ENCODE assay signal across 16 cellular contexts in genomic region chr7:27121656-27122055, GRCh38. TPM values are rescaled to one million over a fixed set of nuclear protein-coding genes. Genes with fewer than 3 reads are reported as not detected.
DNase-seq lines count a peak whose midpoint lies in the region; ATAC-seq, FAIRE-seq and TF ChIP-seq lines count a peak whose summit lies in the region.
"Had no signal": no experiment of that assay in that cellular context is flagged by ENCODE, and none has a peak within 500 bp of the region (broad histone marks: within the 10 kb centered on the region; RNA-seq: fewer than 3 reads in every experiment).

No MANE protein-coding gene starts in this region.

- peaks cover 0 to 17% (median 0%) of the 10 kb centered on the region in 5 experiments for H3K9me3 Mint-ChIP-seq in brain
- H3K9me3 Mint-ChIP-seq: effector memory CD8-positive, alpha-beta T cell; IgD-negative memory B cell had no signal

- FAIRE-seq in keratinocyte (lab: Jason Lieb, UNC), result no peak

- no peak overlapping the region for H2AFZ ChIP-seq in keratinocyte (ENCODE audit: control insufficient read depth, low read length)

- no peak for TF ChIP-seq EP300 in sigmoid colon (IDR thresholded peaks at IDR 0.05)

- intact Hi-C loops in sigmoid colon (cut with DNase I), result no loop called here
- intact Hi-C loops in spleen (cut with DNase I; ENCODE audit: low total_unique reads), result no loop called here

- ATAC-seq in GM21360 (IDR thresholded peaks at IDR 0.05; ENCODE audit: unreplicated experiment), result no peak
- ATAC-seq: effector memory CD8-positive, alpha-beta T cell had no signal

- H3K4me2 ChIP-seq in keratinocyte (ENCODE audit: control insufficient read depth, extremely low read depth, insufficient read depth, low read depth, low read length), result no peak overlapping the region

- H3K27ac ChIP-seq in keratinocyte (ENCODE audit: control insufficient read depth, insufficient read depth, low read length) (no peak overlapping the region), sigmoid colon (peak overlapping the region; percentile 72 to 99 (median 92)), spleen (peak overlapping the region in 3 of 8 donors; percentile 45 to 77 (median 57))
- H3K27ac ChIP-seq: cardiac muscle cell had no signal

- H3K27me3 ChIP-seq in keratinocyte (ENCODE audit: control insufficient read depth, extremely low read depth, insufficient read depth, low read length) (no peaks in the 10 kb centered on the region), sigmoid colon (no peaks in the 10 kb centered on the region), spleen (replicated peaks in 1 of 7) (no peaks in the 10 kb centered on the region)

- peaks cover 100% of the 10 kb centered on the region for H3K27me3 Mint-ChIP-seq in brain

- TF ChIP-seq CTCF in brain (conservative IDR thresholded peaks at IDR 0.05), result no peak
- TF ChIP-seq CTCF in keratinocyte (optimal IDR thresholded peaks at IDR 0.05 in 1 of 3, IDR thresholded peaks at IDR 0.05 in 1 of 3, conservative IDR thresholded peaks at IDR 0.05 in 1 of 3; ENCODE audit: extremely low read depth in 1 of 3, insufficient read depth in 2 of 3, low read length in 3 of 3), result no peak
- no peak for TF ChIP-seq CTCF in sigmoid colon (IDR thresholded peaks at IDR 0.05)
- no peak for TF ChIP-seq CTCF in GM20000 (IDR thresholded peaks at IDR 0.05; ENCODE audit: extremely low read depth, missing control alignments)
- no peak for TF ChIP-seq CTCF in spleen (IDR thresholded peaks at IDR 0.05 in 8 of 11, conservative IDR thresholded peaks at IDR 0.05 in 3 of 11)

- no peak overlapping the region for H3K4me3 ChIP-seq in keratinocyte (ENCODE audit: control insufficient read depth in 2 of 3, extremely low read depth in 1 of 3, insufficient read depth in 2 of 3, low read depth in 1 of 3, low read length in 3 of 3)
- H3K4me3 ChIP-seq in sigmoid colon, result peak overlapping the region in 2 of 4 donors; percentile 4 to 14
- peak overlapping the region in 4 of 8 donors; percentile 1 to 52 (median 24) for H3K4me3 ChIP-seq in spleen
- H3K4me3 ChIP-seq: cardiac muscle cell had no signal

- no peaks in the 10 kb centered on the region for H3K9me1 ChIP-seq in keratinocyte (ENCODE audit: control insufficient read depth, extremely low read depth, insufficient read depth, low read length)

- dilution Hi-C loops in keratinocyte (cut with MboI; ENCODE audit: extremely low pct_ligation_motif_present, low sequenced_read_pairs), result no loop called here

- H3K4me1 Mint-ChIP-seq in brain, result peaks cover 28% of the 10 kb centered on the region
- H3K4me1 Mint-ChIP-seq: IgD-negative memory B cell had no signal

- TF ChIP-seq POLR2A in sigmoid colon (IDR thresholded peaks at IDR 0.05) (no peak), spleen (IDR thresholded peaks at IDR 0.05) (no peak)

- H4K20me1 ChIP-seq in keratinocyte (ENCODE audit: control insufficient read depth, extremely low read depth, insufficient read depth, low read length), result no peaks in the 10 kb centered on the region

- POLR2A ChIA-PET in HEK293T (lab: Yijun Ruan, JAX), result interaction anchor here (1.6 kb wide), 1 partner anchor 11 kb away, joined by 3 read pairs; no protein-coding TSS in a partner anchor

- peaks cover 6% of the 10 kb centered on the region for H3K79me2 ChIP-seq in keratinocyte (ENCODE audit: control insufficient read depth, insufficient read depth, low read length)

- CTCF ChIA-PET in HEK293T (lab: Yijun Ruan, JAX), result interaction anchor here (0.6 kb wide), 1 partner anchor 275 kb away, joined by 3 read pairs; no protein-coding TSS in a partner anchor

- H3K36me3 Mint-ChIP-seq in brain, result no peaks in the 10 kb centered on the region

- peak overlapping the region in 4 of 5 experiments; percentile 66 to 85 (median 66) for H3K4me3 Mint-ChIP-seq in brain
- H3K4me3 Mint-ChIP-seq: effector memory CD8-positive, alpha-beta T cell; IgD-negative memory B cell had no signal

- no peak for DNase-seq in HEK293T (ENCODE audit: extremely low spot score)
- DNase-seq in keratinocyte (ENCODE audit: low read depth, low spot score), result no peak
- DNase-seq in sigmoid colon, result no peak
- no peak for DNase-seq in GM20000 (ENCODE audit: low spot score)
- DNase-seq in activated CD4-positive, CD25-positive, alpha-beta regulatory T cell treated with anti-CD3 and anti-CD28 coated beads, Interleukin-2, amount 50 U/mL, for 72 hours, result no peak
- no peak for DNase-seq in spleen
- DNase-seq: activated gamma-delta T cell treated with Interleukin-2 at 50 U/mL for 16 hours; AML-193; effector memory CD8-positive, alpha-beta T cell; NCI-H2081 treated with DMSO at 0.1 percent for 48 hours; NCI-H526 treated with DMSO at 0.1 percent for 48 hours had no signal

- H3K27ac Mint-ChIP-seq in brain, result peak overlapping the region in 3 of 5 experiments; percentile 37 to 64 (median 43)
- H3K27ac Mint-ChIP-seq: effector memory CD8-positive, alpha-beta T cell; IgD-negative memory B cell had no signal

- no peaks in the 10 kb centered on the region for H3K9me3 ChIP-seq in keratinocyte (ENCODE audit: control insufficient read depth, low read depth, low read length)
- no peaks in the 10 kb centered on the region for H3K9me3 ChIP-seq in sigmoid colon
- no peaks in the 10 kb centered on the region for H3K9me3 ChIP-seq in spleen

- H3K36me3 ChIP-seq in keratinocyte (ENCODE audit: control insufficient read depth in 2 of 2, extremely low read depth in 1 of 2, insufficient read depth in 2 of 2, low read length in 2 of 2) (peaks cover 5 to 6% of the 10 kb centered on the region in 2 experiments), sigmoid colon (peaks cover 0 to 6% (median 2%) of the 10 kb centered on the region in 4 donors), spleen (no peaks in the 10 kb centered on the region)
- H3K36me3 ChIP-seq: cardiac muscle cell had no signal

- peak overlapping the region; percentile 29 for H3K9ac ChIP-seq in keratinocyte (ENCODE audit: control insufficient read depth, extremely low read depth, insufficient read depth, low read length)

- no peaks in the 10 kb centered on the region for H3K4me1 ChIP-seq in keratinocyte (ENCODE audit: control insufficient read depth, extremely low read depth, insufficient read depth, low read length)
- peaks cover 0 to 66% (median 49%) of the 10 kb centered on the region in 4 donors for H3K4me1 ChIP-seq in sigmoid colon
- peaks cover 0 to 28% (median 8%) of the 10 kb centered on the region in 6 donors for H3K4me1 ChIP-seq in spleen

- 21 to 65% methylated on average over 6 of the region's 6 CpGs for WGBS in sigmoid colon, 2 donors
- 72 to 89% (median 84%) methylated on average over 6 of the region's 6 CpGs for WGBS in spleen, 5 donors

RNA-seq across cellular contexts. Expression of gene HOXA4, which starts 8.9 kb away (rescaled TPM):
- polyA plus RNA-seq in brain (ENCODE audit: insufficient read depth, low read depth, low replicate concordance) (1.1 TPM), keratinocyte (0.40 to 1.8 TPM (median 1.5 TPM) in 3 replicates), sigmoid colon (1 to 10 TPM in 2 of 3 donors, not detected in 1; 1.8 to 4.8 TPM), spleen (1 to 10 TPM; 2.1 to 5.9 (median 3.6) TPM)
- 0.55 TPM for polyA plus RNA-seq in keratinocyte (2011; ENCODE audit: low read depth)
- 1.3 and 1.5 TPM in 2 replicates for polyA plus RNA-seq in keratinocyte (2011; cell fraction: cytosol; rRNA removed)
- polyA plus RNA-seq in keratinocyte (2011; cell fraction: nucleus; rRNA removed), result 2.1 and 2.6 TPM in 2 replicates
- 1.2 and 1.7 TPM in 2 replicates for polyA plus RNA-seq in keratinocyte (2012; ENCODE audit: low replicate concordance)
- 0.30 to 0.99 TPM (median 0.74 TPM) in 3 replicates for polyA minus RNA-seq in keratinocyte
- not detected for polyA minus RNA-seq in keratinocyte (2011; cell fraction: cytosol; rRNA and poly(A)+ RNA removed)
- polyA minus RNA-seq in keratinocyte (2011; cell fraction: nucleus; rRNA and poly(A)+ RNA removed), result 0.54 and 0.63 TPM in 2 replicates
- total RNA-seq in sigmoid colon (1 to 10 TPM; 2.0 to 4.2 (median 2.9) TPM), spleen (10 to 100 TPM in 1 of 7 donors, 1 to 10 TPM in 6; 2.7 to 10.8 (median 4.6) TPM)
- total RNA-seq: cardiac muscle cell had no signal
- polyA plus RNA-seq: IgD-negative memory B cell had no signal

RNA-seq across cellular contexts. Expression of gene HOXA2, which starts 19.2 kb away (rescaled TPM):
- not detected for polyA plus RNA-seq in brain (ENCODE audit: insufficient read depth, low read depth, low replicate concordance)
- polyA plus RNA-seq in keratinocyte, result 0.22 to 1.1 TPM (median 0.71 TPM) in 3 replicates
- polyA plus RNA-seq in keratinocyte (2011; ENCODE audit: low read depth), result 0.24 TPM
- 0.25 and 0.47 TPM in 2 replicates for polyA plus RNA-seq in keratinocyte (2011; cell fraction: cytosol; rRNA removed)
- 1.1 and 1.2 TPM in 2 replicates for polyA plus RNA-seq in keratinocyte (2011; cell fraction: nucleus; rRNA removed)
- polyA plus RNA-seq in keratinocyte (2012; ENCODE audit: low replicate concordance), result 0.14 and 0.80 TPM in 2 replicates
- 0.23 to 0.35 TPM in 2 of 3 replicates, not detected in the other for polyA minus RNA-seq in keratinocyte
- not detected for polyA minus RNA-seq in keratinocyte (2011; cell fraction: cytosol; rRNA and poly(A)+ RNA removed)
- polyA minus RNA-seq in keratinocyte (2011; cell fraction: nucleus; rRNA and poly(A)+ RNA removed), result 0.54 TPM in 1 of 2 replicates, not detected in the other
- 1 to 10 TPM; 1.6 to 4.3 (median 3.2) TPM for total RNA-seq in sigmoid colon
- polyA plus RNA-seq in sigmoid colon, result 1 to 10 TPM in 1 of 3 donors, under 1 TPM in 2; 0.60 to 1.9 (median 0.69) TPM
- 1 to 10 TPM in 4 of 7 donors, under 1 TPM in 3; 0.70 to 2.8 (median 1.3) TPM for total RNA-seq in spleen
- polyA plus RNA-seq in spleen, result under 1 TPM; 0.41 to 0.83 (median 0.55) TPM
- total RNA-seq: activated CD8-positive, alpha-beta memory T cell treated with anti-CD3 and anti-CD28 coated beads for 36 hours had no signal
- polyA plus RNA-seq: IgD-negative memory B cell had no signal

RNA-seq across cellular contexts. Expression of gene HOXA5, which starts 21.8 kb away (rescaled TPM):
- polyA plus RNA-seq in brain (ENCODE audit: insufficient read depth, low read depth, low replicate concordance), result 25.3 TPM
- polyA plus RNA-seq in keratinocyte, result 3.3 to 7.1 TPM (median 4.5 TPM) in 3 replicates
- polyA plus RNA-seq in keratinocyte (2011; ENCODE audit: low read depth), result 6.8 TPM
- polyA plus RNA-seq in keratinocyte (2011; cell fraction: cytosol; rRNA removed), result 3.1 and 4.3 TPM in 2 replicates
- 9.4 and 10.0 TPM in 2 replicates for polyA plus RNA-seq in keratinocyte (2011; cell fraction: nucleus; rRNA removed)
- 3.2 and 5.0 TPM in 2 replicates for polyA plus RNA-seq in keratinocyte (2012; ENCODE audit: low replicate concordance)
- 2.3 to 4.3 TPM (median 2.7 TPM) in 3 replicates for polyA minus RNA-seq in keratinocyte
- polyA minus RNA-seq in keratinocyte (2011; cell fraction: cytosol; rRNA and poly(A)+ RNA removed), result 4.4 TPM
- polyA minus RNA-seq in keratinocyte (2011; cell fraction: nucleus; rRNA and poly(A)+ RNA removed), result 5.0 and 5.5 TPM in 2 replicates
- total RNA-seq in sigmoid colon, result 10 to 100 TPM in 3 of 4 donors, 1 to 10 TPM in 1; 9.2 to 12.2 (median 11.2) TPM
- polyA plus RNA-seq in sigmoid colon, result 10 to 100 TPM in 1 of 3 donors, 1 to 10 TPM in 2; 3.2 to 14.3 (median 7.8) TPM
- total RNA-seq in spleen, result 1 to 10 TPM; 3.0 to 9.3 (median 6.9) TPM
- 1 to 10 TPM; 1.6 to 2.3 (median 2.2) TPM for polyA plus RNA-seq in spleen
- total RNA-seq: activated CD8-positive, alpha-beta memory T cell treated with anti-CD3 and anti-CD28 coated beads for 36 hours; cardiac muscle cell had no signal
- polyA plus RNA-seq: cardiac muscle cell, IgD-negative memory B cell had no signal

RNA-seq across cellular contexts. Expression of gene HOXA1, which starts 25.9 kb away (rescaled TPM):
- polyA plus RNA-seq in brain (ENCODE audit: insufficient read depth, low read depth, low replicate concordance) (not detected), keratinocyte (5.2 to 12.5 TPM (median 11.9 TPM) in 3 replicates), sigmoid colon (1 to 10 TPM in 2 of 3 donors, under 1 TPM in 1; 0.69 to 2.4 (median 2.0) TPM), spleen (1 to 10 TPM in 1 of 3 donors, under 1 TPM in 2; 0.33 to 1.3 (median 0.82) TPM)
- 1.3 TPM for polyA plus RNA-seq in keratinocyte (2011; ENCODE audit: low read depth)
- polyA plus RNA-seq in keratinocyte (2011; cell fraction: cytosol; rRNA removed), result 11.8 and 14.4 TPM in 2 replicates
- 7.9 and 8.1 TPM in 2 replicates for polyA plus RNA-seq in keratinocyte (2011; cell fraction: nucleus; rRNA removed)
- 4.2 and 10.2 TPM in 2 replicates for polyA plus RNA-seq in keratinocyte (2012; ENCODE audit: low replicate concordance)
- 3.6 to 10.2 TPM (median 7.7 TPM) in 3 replicates for polyA minus RNA-seq in keratinocyte
- 4.4 TPM for polyA minus RNA-seq in keratinocyte (2011; cell fraction: cytosol; rRNA and poly(A)+ RNA removed)
- 2.6 and 5.5 TPM in 2 replicates for polyA minus RNA-seq in keratinocyte (2011; cell fraction: nucleus; rRNA and poly(A)+ RNA removed)
- total RNA-seq in sigmoid colon (1 to 10 TPM in 2 of 4 donors, under 1 TPM in 2; 0.14 to 1.1 (median 0.95) TPM), spleen (1 to 10 TPM; 1.1 to 4.1 (median 1.7) TPM)

RNA-seq across cellular contexts. Expression of gene HOXA6, which starts 25.9 kb away (rescaled TPM):
- polyA plus RNA-seq in brain (ENCODE audit: insufficient read depth, low read depth, low replicate concordance) (14.9 TPM), keratinocyte (0.52 to 0.72 TPM (median 0.54 TPM) in 3 replicates), sigmoid colon (1 to 10 TPM in 2 of 3 donors, not detected in 1; 1.6 to 8.1 TPM), spleen (under 1 TPM in 1 of 3 donors, not detected in 2; 0.26 TPM)
- not detected for polyA plus RNA-seq in keratinocyte (2011; ENCODE audit: low read depth)
- 0.26 and 0.68 TPM in 2 replicates for polyA plus RNA-seq in keratinocyte (2011; cell fraction: cytosol; rRNA removed)
- polyA plus RNA-seq in keratinocyte (2011; cell fraction: nucleus; rRNA removed), result 1.8 and 2.5 TPM in 2 replicates
- polyA plus RNA-seq in keratinocyte (2012; ENCODE audit: low replicate concordance), result 0.44 and 1.4 TPM in 2 replicates
- polyA minus RNA-seq in keratinocyte, result 0.59 to 2.3 TPM (median 1.1 TPM) in 3 replicates
- polyA minus RNA-seq in keratinocyte (2011; cell fraction: cytosol; rRNA and poly(A)+ RNA removed), result not detected
- polyA minus RNA-seq in keratinocyte (2011; cell fraction: nucleus; rRNA and poly(A)+ RNA removed), result 2.7 and 3.6 TPM in 2 replicates
- total RNA-seq in sigmoid colon (1 to 10 TPM; 4.2 to 10.0 (median 4.5) TPM), spleen (1 to 10 TPM in 5 of 7 donors, under 1 TPM in 2; 0.38 to 2.0 (median 1.4) TPM)
- total RNA-seq: activated CD8-positive, alpha-beta memory T cell treated with anti-CD3 and anti-CD28 coated beads for 36 hours; cardiac muscle cell had no signal
- polyA plus RNA-seq: cardiac muscle cell had no signal
